9 cellular contexts compared by ENCODE assay signal in genomic region chr2:58131191-58132011, GRCh38.
DNase-seq lines count a peak whose midpoint lies in the region; ATAC-seq and TF ChIP-seq lines count a peak whose summit lies in the region.
"Had no signal": no experiment of that assay in that cellular context is flagged by ENCODE, and none has a peak within 500 bp of the region (broad histone marks: within the 10 kb centered on the region; RNA-seq: fewer than 3 reads in every experiment).

No MANE protein-coding gene starts in this region.

- H3K9me3 ChIP-seq in MM.1S (replicated peaks; ENCODE audit: insufficient read depth, low read length) (no peaks in the 10 kb centered on the region), transverse colon (no peaks in the 10 kb centered on the region)

- H3K27me3 ChIP-seq in MM.1S (replicated peaks; ENCODE audit: insufficient read depth, low read length), result no peaks in the 10 kb centered on the region
- H3K27me3 ChIP-seq in transverse colon, result no peaks in the 10 kb centered on the region

- H3K27ac Mint-ChIP-seq in memory B cell, result peak overlapping the region; percentile 32

- H3K27me3 Mint-ChIP-seq in memory B cell, result no peaks in the 10 kb centered on the region

- DNase-seq in AG20443 (ENCODE audit: low spot score) (peak; percentile 14), MM.1S (no peak), cerebellar cortex (ENCODE audit: low spot score) (peak; percentile 9), memory B cell (ENCODE audit: low spot score in 2 of 2) (no peak), transverse colon (no peak)
- DNase-seq: left colon had no signal

- no peak overlapping the region for H3K4me3 Mint-ChIP-seq in memory B cell

- H4K20me1 ChIP-seq in MM.1S (ENCODE audit: insufficient read depth, low read length), result no peaks in the 10 kb centered on the region

- no peaks in the 10 kb centered on the region for H3K36me3 ChIP-seq in MM.1S (replicated peaks; ENCODE audit: insufficient read depth, low read length)
- no peaks in the 10 kb centered on the region for H3K36me3 ChIP-seq in transverse colon

- no peaks in the 10 kb centered on the region for H3K9me3 Mint-ChIP-seq in memory B cell

- no peak overlapping the region for H3K9ac ChIP-seq in MM.1S (ENCODE audit: low read length)

- TF ChIP-seq POLR2A in transverse colon (IDR thresholded peaks at IDR 0.05), result no peak

- 0 out of 2 replicates have a peak, but pooled peaks have one; percentile 9 for TF ChIP-seq CTCF in MM.1S (IDR thresholded peaks at IDR 0.05; ENCODE audit: low read length)
- TF ChIP-seq CTCF in transverse colon (IDR thresholded peaks at IDR 0.05), result no peak

- H3K79me2 ChIP-seq in MM.1S (ENCODE audit: low read length), result no peaks in the 10 kb centered on the region

- H3K27ac ChIP-seq in MM.1S (ENCODE audit: low read length), result no peak overlapping the region
- no peak overlapping the region for H3K27ac ChIP-seq in transverse colon

- intact Hi-C loops in transverse colon (cut with DNase I; ENCODE audit: low total_unique reads), result no loop called here

- H3F3A ChIP-seq in MM.1S (ENCODE audit: insufficient read depth, low read length), result no peaks in the 10 kb centered on the region

- no peak for ATAC-seq in memory B cell (ENCODE audit: low read depth)
- no peak for ATAC-seq in GM21381 (IDR thresholded peaks at IDR 0.05; ENCODE audit: unreplicated experiment)
- no peak for ATAC-seq in HG03378 (IDR thresholded peaks at IDR 0.05; ENCODE audit: unreplicated experiment)
- no peak for ATAC-seq in GM18868 (IDR thresholded peaks at IDR 0.05; ENCODE audit: unreplicated experiment)
- ATAC-seq: left colon had no signal

- H3K36me3 Mint-ChIP-seq in memory B cell, result peaks cover 19% of the 10 kb centered on the region

- no peaks in the 10 kb centered on the region for H3K4me1 Mint-ChIP-seq in memory B cell

- WGBS in transverse colon (ENCODE audit: low coverage in 1 of 2), 2 donors, result 54 to 75% methylated on average over 5 of the region's 5 CpGs

- in situ Hi-C loops in transverse colon (cut with MboI; ENCODE audit: low pct_ligation_motif_present in 1 of 4, low pct_unique_long_range_greater_than_20kb in 1 of 4, low sequenced_read_pairs in 3 of 4), result no loop called here

- no peak overlapping the region for H2AFZ ChIP-seq in MM.1S (ENCODE audit: low read length)

- H3K4me2 ChIP-seq in MM.1S (ENCODE audit: low read depth, low read length), result no peak overlapping the region

- H3K9me2 ChIP-seq in MM.1S (replicated peaks; ENCODE audit: insufficient read depth, low read length), result no peaks in the 10 kb centered on the region

- no peak for TF ChIP-seq EP300 in transverse colon (IDR thresholded peaks at IDR 0.05; ENCODE audit: low read depth)

- no peaks in the 10 kb centered on the region for H3K4me1 ChIP-seq in MM.1S (ENCODE audit: low read length)
- peaks cover 0 to 16% (median 5%) of the 10 kb centered on the region in 4 donors for H3K4me1 ChIP-seq in transverse colon

- H3K4me3 ChIP-seq in MM.1S (ENCODE audit: low read length) (no peak overlapping the region), transverse colon (no peak overlapping the region)

Comparison
In these comparisons a context has a peak if more than half of its experiments do, and no peak if none do; other contexts are left out.
1. DNase-seq: peak in AG20443 (single experiment) and cerebellar cortex (single experiment); none in MM.1S (single experiment), memory B cell (0 of 2) and transverse colon (single experiment).